ENCODE assay signal across 8 cellular contexts in genomic region chr19:57888494-57889231, GRCh38. TPM values are rescaled to one million over a fixed set of nuclear protein-coding genes. Genes with fewer than 3 reads are reported as not detected.
DNase-seq lines count a peak whose midpoint lies in the region; ATAC-seq and TF ChIP-seq lines count a peak whose summit lies in the region.

Gene ZNF814 (minus strand): TSS chr19:57889037. CDS start chr19:57888802, 235 bp downstream.

- H3K9me3 ChIP-seq in HCT116 (ENCODE audit: control insufficient read depth in 1 of 2, insufficient read depth in 1 of 2, low read depth in 1 of 2, low read length in 2 of 2) = peaks cover 0 to 16% of the 10 kb centered on the region in 2 experiments; a peak in 1 of 4 replicates
- no peaks in the 10 kb centered on the region for H3K9me3 ChIP-seq in OCI-LY3 (ENCODE audit: insufficient read depth, low read length)
- H3K9me3 ChIP-seq in fibroblast of lung (ENCODE audit: control insufficient read depth, insufficient read depth, low read depth, low read length) = no peaks in the 10 kb centered on the region

- no peaks in the 10 kb centered on the region for H3K27me3 Mint-ChIP-seq in activated T-helper 1 cell treated with anti-CD3 and anti-CD28 coated beads, Interleukin-12 subunit alpha, Interleukin-12 subunit beta, Interleukin-2, Interleukin-4 antibody, amounts not matched to agents 30 ng/mL and 10 ng/mL and 1 ng/mL, durations not matched to agents 14 hours and 24 hours and 36 hours (ENCODE audit: insufficient read depth)
- no peaks in the 10 kb centered on the region for H3K27me3 Mint-ChIP-seq in naive B cell

- RAD21 ChIA-PET in HCT116 (lab: Charles Lee; ENCODE audit: low non-redundant PET in 1 of 2, low total read pairs in 2 of 2, uncharacterized antibody in 2 of 2, unreplicated experiment in 2 of 2) = no interaction called here

- H3K9me3 Mint-ChIP-seq in activated T-helper 1 cell treated with anti-CD3 and anti-CD28 coated beads, Interleukin-12 subunit alpha, Interleukin-12 subunit beta, Interleukin-2, Interleukin-4 antibody, amounts not matched to agents 30 ng/mL and 10 ng/mL and 1 ng/mL, durations not matched to agents 14 hours and 24 hours and 36 hours = peaks cover 49% of the 10 kb centered on the region
- H3K9me3 Mint-ChIP-seq in naive B cell = peaks cover 0 to 9% (median 0%) of the 10 kb centered on the region in 7 donors

- H3K27me3 ChIP-seq in HCT116 (ENCODE audit: insufficient read depth, low read length) (no peaks in the 10 kb centered on the region), OCI-LY3 (ENCODE audit: low read depth, low read length) (no peaks in the 10 kb centered on the region), fibroblast of lung (ENCODE audit: control insufficient read depth, insufficient read depth, low read length) (no peaks in the 10 kb centered on the region)

- H3K4me2 ChIP-seq in HCT116 (ENCODE audit: low read length) (no peak within 1 kb of the TSS), OCI-LY3 (ENCODE audit: low read length) (peak within 1 kb of the TSS; percentile 86), fibroblast of lung (ENCODE audit: extremely low read depth, insufficient read depth, low read length) (peak within 1 kb of the TSS; percentile 84)

- peak; percentile 95 for DNase-seq in DMS 273 treated with DMSO at 0.1 percent for 48 hours (lab: John Stamatoyannopoulos, UW)
- DNase-seq in HCT116 (ENCODE audit: low read depth, low spot score) = no peak
- peak; percentile 56 for DNase-seq in activated T-helper 1 cell treated with anti-CD3 and anti-CD28 coated beads, Interleukin-12 subunit alpha, Interleukin-12 subunit beta, Interleukin-2, Interleukin-4 antibody, amounts not matched to agents 30 ng/mL and 10 ng/mL and 1 ng/mL, durations not matched to agents 14 hours and 24 hours and 36 hours (ENCODE audit: low spot score)
- peak; percentile 75 to 91 for DNase-seq in fibroblast of lung (ENCODE audit: low read depth in 2 of 2)
- DNase-seq in naive B cell = peak; percentile 86
- peak; percentile 66 to 79 for DNase-seq in stimulated activated CD8-positive, alpha-beta memory T cell treated with anti-CD3 and anti-CD28 coated beads, Interleukin-7, amount 100 ng/mL, for 4 hours (ENCODE audit: low read depth in 2 of 2)
- no peak for DNase-seq in LoVo (ENCODE audit: low spot score)

- POLR2A ChIA-PET in HCT116 (lab: Charles Lee) = no interaction called here

- ATAC-seq in HCT116 (peak; percentile 52; the same call in 1 of the 2 replicates), naive B cell (ENCODE audit: low read depth in 2 of 2) (peak; percentile 94)

- H3K9ac ChIP-seq in HCT116 (ENCODE audit: low read length) (no peak within 1 kb of the TSS), OCI-LY3 (ENCODE audit: low read length) (peak within 1 kb of the TSS; percentile 90), fibroblast of lung (ENCODE audit: insufficient read depth, low read length) (peak within 1 kb of the TSS; percentile 64)

- H3K9me2 ChIP-seq in HCT116 (ENCODE audit: insufficient read depth) = no peaks in the 10 kb centered on the region

- intact Hi-C loops in HCT116 (cut with micrococcal nuclease) = no loop called here
- intact Hi-C loops in activated T-helper 1 cell treated with anti-CD3 and anti-CD28 coated beads, Interleukin-12 subunit alpha, Interleukin-12 subunit beta, Interleukin-2, Interleukin-4 antibody, amounts not matched to agents 30 ng/mL and 10 ng/mL and 1 ng/mL, durations not matched to agents 14 hours and 24 hours and 36 hours (cut with micrococcal nuclease) = loop anchor here (1.0 kb wide), 1 partner anchor 28 kb away; the partner anchor contains the start of gene ZNF417

- H3K79me2 ChIP-seq in HCT116 (ENCODE audit: insufficient read depth, low read length) (no peaks in the 10 kb centered on the region), OCI-LY3 (ENCODE audit: low read length) (peaks cover 55% of the 10 kb centered on the region), fibroblast of lung (ENCODE audit: control insufficient read depth, insufficient read depth, low read length) (peaks cover 15% of the 10 kb centered on the region)

- CTCF ChIA-PET in HCT116 (lab: Charles Lee) = no interaction called here

- TF ChIP-seq CTCF in HCT116 (IDR thresholded peaks at IDR 0.05 in 2 of 3, conservative IDR thresholded peaks at IDR 0.05 in 1 of 3; ENCODE audit: borderline replicate concordance in 1 of 3, insufficient read depth in 1 of 3, low read depth in 2 of 3, low read length in 2 of 3) (peak in 2 of 3 experiments; percentile 25 to 48; a peak in 2 of 6 replicates), OCI-LY3 (IDR thresholded peaks at IDR 0.05; ENCODE audit: low read depth, low read length) (peak; percentile 50), fibroblast of lung (conservative IDR thresholded peaks at IDR 0.05 in 1 of 2, IDR thresholded peaks at IDR 0.05 in 1 of 2; ENCODE audit: low read depth in 1 of 2, low read length in 2 of 2) (peak; percentile 40 to 42)

- H3K4me3 ChIP-seq in HCT116 (replicated peaks in 1 of 2; ENCODE audit: low read depth in 1 of 2, low read length in 2 of 2) (no peak within 1 kb of the TSS), OCI-LY3 (ENCODE audit: low read length) (peak within 1 kb of the TSS; percentile 94), fibroblast of lung (replicated peaks in 1 of 4; ENCODE audit: control extremely low read depth in 1 of 4, insufficient read depth in 1 of 4, low read depth in 3 of 4, low read length in 4 of 4) (peak within 1 kb of the TSS; percentile 76 to 84 (median 82))

- peaks cover 30% of the 10 kb centered on the region for H3K36me3 Mint-ChIP-seq in activated T-helper 1 cell treated with anti-CD3 and anti-CD28 coated beads, Interleukin-12 subunit alpha, Interleukin-12 subunit beta, Interleukin-2, Interleukin-4 antibody, amounts not matched to agents 30 ng/mL and 10 ng/mL and 1 ng/mL, durations not matched to agents 14 hours and 24 hours and 36 hours (ENCODE audit: low read depth)
- peaks cover 11 to 17% of the 10 kb centered on the region in 2 donors for H3K36me3 Mint-ChIP-seq in naive B cell

- no peak for TF ChIP-seq POLR2A in HCT116 (IDR thresholded peaks at IDR 0.05; ENCODE audit: borderline replicate concordance, extremely low read depth, insufficient read depth, insufficient read length)

- no peaks in the 10 kb centered on the region for H3K36me3 ChIP-seq in HCT116 (ENCODE audit: control insufficient read depth in 1 of 2, insufficient read depth in 2 of 2, low read length in 2 of 2)
- H3K36me3 ChIP-seq in OCI-LY3 (replicated peaks; ENCODE audit: low read depth, low read length) = peaks cover 23% of the 10 kb centered on the region
- H3K36me3 ChIP-seq in fibroblast of lung (ENCODE audit: control insufficient read depth, insufficient read depth, low read length) = no peaks in the 10 kb centered on the region

- H2AFZ ChIP-seq in HCT116 (ENCODE audit: low read depth, low read length, poor library complexity, severe bottlenecking) = no peak within 1 kb of the TSS
- H2AFZ ChIP-seq in OCI-LY3 (ENCODE audit: low read depth, low read length) = peak within 1 kb of the TSS; percentile 93
- peak within 1 kb of the TSS; percentile 94 for H2AFZ ChIP-seq in fibroblast of lung (ENCODE audit: low read length)

- H3K4me1 Mint-ChIP-seq in activated T-helper 1 cell treated with anti-CD3 and anti-CD28 coated beads, Interleukin-12 subunit alpha, Interleukin-12 subunit beta, Interleukin-2, Interleukin-4 antibody, amounts not matched to agents 30 ng/mL and 10 ng/mL and 1 ng/mL, durations not matched to agents 14 hours and 24 hours and 36 hours (ENCODE audit: low read depth) = peaks cover 10% of the 10 kb centered on the region
- peaks cover 21 to 53% (median 45%) of the 10 kb centered on the region in 3 donors for H3K4me1 Mint-ChIP-seq in naive B cell

- H3K4me3 Mint-ChIP-seq in activated T-helper 1 cell treated with anti-CD3 and anti-CD28 coated beads, Interleukin-12 subunit alpha, Interleukin-12 subunit beta, Interleukin-2, Interleukin-4 antibody, amounts not matched to agents 30 ng/mL and 10 ng/mL and 1 ng/mL, durations not matched to agents 14 hours and 24 hours and 36 hours = peak within 1 kb of the TSS; percentile 89
- peak within 1 kb of the TSS; percentile 90 to 99 (median 96) for H3K4me3 Mint-ChIP-seq in naive B cell

- H3K27ac ChIP-seq in HCT116 (ENCODE audit: low read depth, low read length) (no peak within 1 kb of the TSS), OCI-LY3 (ENCODE audit: low read length) (peak within 1 kb of the TSS; percentile 31), fibroblast of lung (ENCODE audit: insufficient read depth, low read length) (peak within 1 kb of the TSS; percentile 77)

- H3K27ac Mint-ChIP-seq in activated T-helper 1 cell treated with anti-CD3 and anti-CD28 coated beads, Interleukin-12 subunit alpha, Interleukin-12 subunit beta, Interleukin-2, Interleukin-4 antibody, amounts not matched to agents 30 ng/mL and 10 ng/mL and 1 ng/mL, durations not matched to agents 14 hours and 24 hours and 36 hours = peak within 1 kb of the TSS; percentile 75
- peak within 1 kb of the TSS; percentile 79 to 97 (median 94) for H3K27ac Mint-ChIP-seq in naive B cell

- H4K20me1 ChIP-seq in HCT116 (ENCODE audit: insufficient read depth) = no peaks in the 10 kb centered on the region
- peaks cover 9% of the 10 kb centered on the region; the same call in 1 of the 2 replicates for H4K20me1 ChIP-seq in OCI-LY3 (ENCODE audit: insufficient read depth, low read length)
- no peaks in the 10 kb centered on the region for H4K20me1 ChIP-seq in fibroblast of lung (ENCODE audit: control insufficient read depth, extremely low read depth, insufficient read depth, low read length)

- no peak for TF ChIP-seq RAD21 in HCT116 (IDR thresholded peaks at IDR 0.05; ENCODE audit: low read depth)

- H3K4me1 ChIP-seq in HCT116 (ENCODE audit: control insufficient read depth in 1 of 2, insufficient read depth in 2 of 2, low read length in 2 of 2) (no peaks in the 10 kb centered on the region), OCI-LY3 (ENCODE audit: low read length) (peaks cover 13% of the 10 kb centered on the region), fibroblast of lung (ENCODE audit: control insufficient read depth, extremely low read depth, insufficient read depth, low read length) (no peaks in the 10 kb centered on the region)

- BruUV-seq in HCT116 (replicated peaks; lab: Mats Ljungman, UMichigan) = no TSS peak

TF ChIP-seq in HCT116, 20 proteins besides CTCF, POLR2A, EP300 and RAD21 (continues in another document):
- TF ChIP-seq EZH2 (IDR thresholded peaks at IDR 0.05) (no peak), ZFX (IDR thresholded peaks at IDR 0.05) (no peak), TCF7L2 (IDR thresholded peaks at IDR 0.05; ENCODE audit: borderline replicate concordance, extremely low read depth, insufficient read depth, insufficient read length) (no peak)

RNA-seq across cellular contexts. Expression of gene ZNF814, which starts in this region (rescaled TPM):
- total RNA-seq in HCT116 (2021; ENCODE audit: unreplicated experiment) = 2.5 TPM
- 3.5 and 4.4 TPM in 2 replicates for polyA plus RNA-seq in HCT116 (2012)
- total RNA-seq in activated T-helper 1 cell treated with anti-CD3 and anti-CD28 coated beads, Interleukin-12 subunit alpha, Interleukin-12 subunit beta, Interleukin-2, Interleukin-4 antibody, amounts not matched to agents 30 ng/mL and 10 ng/mL and 1 ng/mL, durations not matched to agents 14 hours and 24 hours and 36 hours = 14.1 and 15.7 TPM in 2 replicates
- total RNA-seq in fibroblast of lung = 3.9 and 6.1 TPM in 2 replicates
- 5.5 and 7.8 TPM in 2 replicates for polyA plus RNA-seq in fibroblast of lung
- polyA plus RNA-seq in fibroblast of lung (2012) = 6.4 and 10.5 TPM in 2 replicates
- 4.6 and 10.3 TPM in 2 replicates for polyA minus RNA-seq in fibroblast of lung (ENCODE audit: low replicate concordance)
- polyA plus RNA-seq in naive B cell (ENCODE audit: low read depth in 6 of 6) = 10 to 100 TPM; 27.7 to 41.6 (median 34.5) TPM

Comparison
In these comparisons a context has a peak if more than half of its experiments do, and no peak if none do; other contexts are left out.
1. DNase-seq: peak in DMS 273 treated with DMSO at 0.1 percent for 48 hours (single experiment), activated T-helper 1 cell treated with anti-CD3 and anti-CD28 coated beads, Interleukin-12 subunit alpha, Interleukin-12 subunit beta, Interleukin-2, Interleukin-4 antibody, amounts not matched to agents 30 ng/mL and 10 ng/mL and 1 ng/mL, durations not matched to agents 14 hours and 24 hours and 36 hours (single experiment), fibroblast of lung (2 of 2), naive B cell (single experiment) and stimulated activated CD8-positive, alpha-beta memory T cell treated with anti-CD3 and anti-CD28 coated beads, Interleukin-7, amount 100 ng/mL, for 4 hours (2 of 2); none in HCT116 (single experiment) and LoVo (single experiment).
2. H3K4me3 ChIP-seq: peak in OCI-LY3 (single experiment) and fibroblast of lung (4 of 4); none in HCT116 (0 of 2).
3. Peak in every context shown above with its lines, with median percentiles within 50 percentile points of each other: CTCF ChIP-seq.